In genomic region chr4:71113294-71113693, GRCh38 we compare ENCODE assay signal across 15 cellular contexts.
DNase-seq lines count a peak whose midpoint lies in the region; ATAC-seq and TF ChIP-seq lines count a peak whose summit lies in the region.
"Had no signal": no experiment of that assay in that cellular context is flagged by ENCODE, and none has a peak within 500 bp of the region (broad histone marks: within the 10 kb centered on the region; RNA-seq: fewer than 3 reads in every experiment).

No MANE protein-coding gene starts in this region.

- no peak for TF ChIP-seq EP300 in upper lobe of left lung (IDR thresholded peaks at IDR 0.05)

- no peak overlapping the region for H3K4me2 ChIP-seq in PC-9

- peaks cover 0 to 7% of the 10 kb centered on the region in 2 donors for H3K4me1 Mint-ChIP-seq in stimulated activated naive B cell treated with anti-CD40 and anti-IgM and Interleukin-4, amounts not matched to agents 10 μg/mL and 1 μg/mL and 100 μg/mL, for 72 hours
- H3K4me1 Mint-ChIP-seq in activated CD4-positive, alpha-beta T cell treated with anti-CD3 and anti-CD28 coated beads, Interleukin-2, amount 10 ng/mL, durations not matched to agents 7 days and 5 days: peaks cover 15% of the 10 kb centered on the region

- BruUV-seq in A673 (replicated peaks; lab: Mats Ljungman, UMichigan) (no TSS peak), PC-9 (replicated peaks; lab: Mats Ljungman, UMichigan) (no TSS peak)

- CTCF ChIA-PET in A673 (lab: Charles Lee) (no interaction called here), PC-9 (lab: Charles Lee) (no interaction called here)
- CTCF ChIA-PET in activated CD4-positive, alpha-beta T cell treated with anti-CD3 and anti-CD28 coated beads, Interleukin-2, amount 10 ng/mL, durations not matched to agents 7 days and 5 days (lab: Charles Lee): no interaction called here

- H3K27ac ChIP-seq in A673 (ENCODE audit: low read depth, low read length, poor library complexity, severe bottlenecking) (no peak overlapping the region), PC-9 (no peak overlapping the region), foreskin keratinocyte (no peak overlapping the region), upper lobe of left lung (no peak overlapping the region)
- H3K27ac ChIP-seq: coronary artery had no signal

- H3K36me3 ChIP-seq in A673 (ENCODE audit: insufficient read depth, low read length, poor library complexity, severe bottlenecking) (no peaks in the 10 kb centered on the region), PC-9 (ENCODE audit: low read depth) (no peaks in the 10 kb centered on the region), upper lobe of left lung (no peaks in the 10 kb centered on the region)

- H3K9me2 ChIP-seq in PC-9 (ENCODE audit: insufficient read depth): no peaks in the 10 kb centered on the region

- H3K36me3 Mint-ChIP-seq in stimulated activated naive B cell treated with anti-CD40 and anti-IgM and Interleukin-4, amounts not matched to agents 10 μg/mL and 1 μg/mL and 100 μg/mL, for 72 hours: no peaks in the 10 kb centered on the region
- no peaks in the 10 kb centered on the region for H3K36me3 Mint-ChIP-seq in activated CD4-positive, alpha-beta T cell treated with anti-CD3 and anti-CD28 coated beads, Interleukin-2, amount 10 ng/mL, durations not matched to agents 7 days and 5 days (ENCODE audit: low read depth)
- H3K36me3 Mint-ChIP-seq: activated naive CD4-positive, alpha-beta T cell treated with anti-CD3 and anti-CD28 coated beads, Interleukin-2, amount 50 U/mL, for 24 hours; stimulated activated memory B cell treated with anti-CD40 and anti-IgM and Interleukin-4, amounts not matched to agents 10 μg/mL and 1 μg/mL and 100 μg/mL, for 72 hours had no signal

- H3K27me3 ChIP-seq in A673 (replicated peaks; ENCODE audit: insufficient read depth, low read depth, low read length, poor library complexity) (no peaks in the 10 kb centered on the region), PC-9 (ENCODE audit: insufficient read depth, low read depth) (no peaks in the 10 kb centered on the region), foreskin keratinocyte (no peaks in the 10 kb centered on the region), upper lobe of left lung (no peaks in the 10 kb centered on the region)

- TF ChIP-seq CTCF in A673 (conservative IDR thresholded peaks at IDR 0.05; ENCODE audit: low read depth, low read length): peak; percentile 23; the same call in 1 of the 2 replicates
- TF ChIP-seq CTCF in GM12875 (IDR thresholded peaks at IDR 0.05; ENCODE audit: borderline replicate concordance, insufficient read depth, low read depth, low read length): 0 out of 2 replicates have a peak, but pooled peaks have one; percentile 11
- peak; percentile 36; the same call in 1 of the 2 replicates for TF ChIP-seq CTCF in PC-9 (conservative IDR thresholded peaks at IDR 0.05)
- TF ChIP-seq CTCF in foreskin keratinocyte (conservative IDR thresholded peaks at IDR 0.05): peak; percentile 44
- no peak for TF ChIP-seq CTCF in upper lobe of left lung (IDR thresholded peaks at IDR 0.05)

- DNase-seq in A673 (ENCODE audit: low spot score) (no peak), PC-9 (no peak), foreskin keratinocyte (peak in 1 of 2 donors; percentile 16), upper lobe of left lung (no peak)
- no peak for DNase-seq in stimulated activated naive B cell treated with anti-CD40 and anti-IgM and Interleukin-4, amounts not matched to agents 10 μg/mL and 1 μg/mL and 100 μg/mL, for 72 hours
- no peak for DNase-seq in activated CD4-positive, alpha-beta T cell treated with anti-CD3 and anti-CD28 coated beads, Interleukin-2, amount 10 ng/mL, durations not matched to agents 7 days and 5 days
- DNase-seq: KG1; SHP77; stimulated activated CD4-positive, alpha-beta T cell treated with anti-CD3 and anti-CD28 coated beads, Interleukin-2, amount 100 ng/mL, for 48 hours had no signal

- no peaks in the 10 kb centered on the region for H3F3A ChIP-seq in PC-9 (ENCODE audit: insufficient read depth, low read depth)

- 96 to 100% methylated on average over 1 of the region's 1 CpG for WGBS in upper lobe of left lung, 2 donors

- H3K4me3 ChIP-seq in A673 (ENCODE audit: low read depth, low read length, poor library complexity, severe bottlenecking) (no peak overlapping the region), GM12875 (ENCODE audit: low read depth, low read length) (no peak overlapping the region), PC-9 (no peak overlapping the region), upper lobe of left lung (no peak overlapping the region)
- H3K4me3 ChIP-seq: coronary artery had no signal

- peaks cover 0 to 2% of the 10 kb centered on the region in 2 donors for H3K9me3 Mint-ChIP-seq in stimulated activated naive B cell treated with anti-CD40 and anti-IgM and Interleukin-4, amounts not matched to agents 10 μg/mL and 1 μg/mL and 100 μg/mL, for 72 hours
- H3K9me3 Mint-ChIP-seq in activated CD4-positive, alpha-beta T cell treated with anti-CD3 and anti-CD28 coated beads, Interleukin-2, amount 10 ng/mL, durations not matched to agents 7 days and 5 days: no peaks in the 10 kb centered on the region
- H3K9me3 Mint-ChIP-seq: activated naive CD4-positive, alpha-beta T cell treated with anti-CD3 and anti-CD28 coated beads, Interleukin-2, amount 50 U/mL, for 24 hours; stimulated activated memory B cell treated with anti-CD40 and anti-IgM and Interleukin-4, amounts not matched to agents 10 μg/mL and 1 μg/mL and 100 μg/mL, for 72 hours had no signal

- H3K27me3 Mint-ChIP-seq in stimulated activated naive B cell treated with anti-CD40 and anti-IgM and Interleukin-4, amounts not matched to agents 10 μg/mL and 1 μg/mL and 100 μg/mL, for 72 hours: no peaks in the 10 kb centered on the region
- no peaks in the 10 kb centered on the region for H3K27me3 Mint-ChIP-seq in activated CD4-positive, alpha-beta T cell treated with anti-CD3 and anti-CD28 coated beads, Interleukin-2, amount 10 ng/mL, durations not matched to agents 7 days and 5 days
- H3K27me3 Mint-ChIP-seq: activated naive CD4-positive, alpha-beta T cell treated with anti-CD3 and anti-CD28 coated beads, Interleukin-2, amount 50 U/mL, for 24 hours; B cell; stimulated activated memory B cell treated with anti-CD40 and anti-IgM and Interleukin-4, amounts not matched to agents 10 μg/mL and 1 μg/mL and 100 μg/mL, for 72 hours had no signal

- H4K20me1 ChIP-seq in PC-9 (ENCODE audit: insufficient read depth): no peaks in the 10 kb centered on the region

- POLR2A ChIA-PET in A673 (lab: Charles Lee; ENCODE audit: low non-redundant PET): no interaction called here
- POLR2A ChIA-PET in PC-9 (lab: Charles Lee; ENCODE audit: unreplicated experiment): no interaction called here
- POLR2A ChIA-PET in activated CD4-positive, alpha-beta T cell treated with anti-CD3 and anti-CD28 coated beads, Interleukin-2, amount 10 ng/mL, durations not matched to agents 7 days and 5 days (lab: Charles Lee): no interaction called here

- H3K4me1 ChIP-seq in A673 (ENCODE audit: insufficient read depth, low read length, poor library complexity, severe bottlenecking) (no peaks in the 10 kb centered on the region), PC-9 (replicated peaks; ENCODE audit: insufficient read depth) (no peaks in the 10 kb centered on the region), foreskin keratinocyte (no peaks in the 10 kb centered on the region), upper lobe of left lung (no peaks in the 10 kb centered on the region)

- TF ChIP-seq POLR2A in upper lobe of left lung (IDR thresholded peaks at IDR 0.05): no peak

- no peaks in the 10 kb centered on the region for H3K79me2 ChIP-seq in PC-9 (ENCODE audit: low read depth)

- H3K27ac Mint-ChIP-seq in stimulated activated naive B cell treated with anti-CD40 and anti-IgM and Interleukin-4, amounts not matched to agents 10 μg/mL and 1 μg/mL and 100 μg/mL, for 72 hours: no peak overlapping the region
- H3K27ac Mint-ChIP-seq in activated CD4-positive, alpha-beta T cell treated with anti-CD3 and anti-CD28 coated beads, Interleukin-2, amount 10 ng/mL, durations not matched to agents 7 days and 5 days: no peak overlapping the region
- H3K27ac Mint-ChIP-seq: activated naive CD4-positive, alpha-beta T cell treated with anti-CD3 and anti-CD28 coated beads, Interleukin-2, amount 50 U/mL, for 24 hours; B cell; stimulated activated memory B cell treated with anti-CD40 and anti-IgM and Interleukin-4, amounts not matched to agents 10 μg/mL and 1 μg/mL and 100 μg/mL, for 72 hours had no signal

- no peak overlapping the region for H3K4me3 Mint-ChIP-seq in stimulated activated naive B cell treated with anti-CD40 and anti-IgM and Interleukin-4, amounts not matched to agents 10 μg/mL and 1 μg/mL and 100 μg/mL, for 72 hours
- no peak overlapping the region for H3K4me3 Mint-ChIP-seq in activated CD4-positive, alpha-beta T cell treated with anti-CD3 and anti-CD28 coated beads, Interleukin-2, amount 10 ng/mL, durations not matched to agents 7 days and 5 days
- H3K4me3 Mint-ChIP-seq: activated naive CD4-positive, alpha-beta T cell treated with anti-CD3 and anti-CD28 coated beads, Interleukin-2, amount 50 U/mL, for 24 hours; B cell; stimulated activated memory B cell treated with anti-CD40 and anti-IgM and Interleukin-4, amounts not matched to agents 10 μg/mL and 1 μg/mL and 100 μg/mL, for 72 hours had no signal

- intact Hi-C loops in A673 (cut with micrococcal nuclease; ENCODE audit: unreplicated experiment): no loop called here
- intact Hi-C loops in PC-9 (cut with micrococcal nuclease; ENCODE audit: unreplicated experiment): no loop called here

- H3K9me3 ChIP-seq in A673 (ENCODE audit: low read depth, low read length, poor library complexity, severe bottlenecking) (no peaks in the 10 kb centered on the region), PC-9 (ENCODE audit: insufficient read depth, low read depth) (no peaks in the 10 kb centered on the region), upper lobe of left lung (no peaks in the 10 kb centered on the region)

- no peak overlapping the region for H2AFZ ChIP-seq in PC-9

- no peak for ATAC-seq in foreskin keratinocyte
- ATAC-seq in stimulated activated naive B cell treated with anti-CD40 and anti-IgM and Interleukin-4, amounts not matched to agents 10 μg/mL and 1 μg/mL and 100 μg/mL, for 72 hours (replicated peaks): no peak
- no peak for ATAC-seq in HG02970 (IDR thresholded peaks at IDR 0.05; ENCODE audit: low FRiP score, unreplicated experiment)
- no peak for ATAC-seq in upper lobe of left lung (ENCODE audit: low FRiP score in 2 of 2)
- ATAC-seq: stimulated activated memory B cell treated with anti-CD40 and anti-IgM and Interleukin-4, amounts not matched to agents 10 μg/mL and 1 μg/mL and 100 μg/mL, for 72 hours had no signal

Comparison
In these comparisons a context has a peak if more than half of its experiments do, and no peak if none do; other contexts are left out.
1. CTCF ChIP-seq: peak in A673 (single experiment), GM12875 (single experiment), PC-9 (single experiment) and foreskin keratinocyte (single experiment); none in upper lobe of left lung (0 of 6).